10 cellular contexts compared by ENCODE assay signal in genomic region chr17:9768381-9768934, GRCh38. TPM values are rescaled to one million over a fixed set of nuclear protein-coding genes. Genes with fewer than 3 reads are reported as not detected.
A peak's percentile ranks its signal among the peaks of the same experiment; 100 is the strongest.
DNase-seq lines count a peak whose midpoint lies in the region; ATAC-seq, FAIRE-seq and TF ChIP-seq lines count a peak whose summit lies in the region.
"Had no signal": no experiment of that assay in that cellular context is flagged by ENCODE, and none has a peak within 500 bp of the region (broad histone marks: within the 10 kb centered on the region; RNA-seq: fewer than 3 reads in every experiment).

No MANE protein-coding gene starts in this region.

- H3K27me3 ChIP-seq in adrenal gland (peaks cover 10% of the 10 kb centered on the region), keratinocyte (ENCODE audit: control insufficient read depth, extremely low read depth, insufficient read depth, low read length) (no peaks in the 10 kb centered on the region)

- H3K9me3 ChIP-seq in adrenal gland (replicated peaks in 1 of 3) (no peaks in the 10 kb centered on the region), keratinocyte (ENCODE audit: control insufficient read depth, low read depth, low read length) (no peaks in the 10 kb centered on the region)

- TF ChIP-seq POLR2A in adrenal gland (IDR thresholded peaks at IDR 0.05), result no peak

- H3K9me1 ChIP-seq in keratinocyte (ENCODE audit: control insufficient read depth, extremely low read depth, insufficient read depth, low read length), result no peaks in the 10 kb centered on the region

- no peak overlapping the region for H3K4me2 ChIP-seq in keratinocyte (ENCODE audit: control insufficient read depth, extremely low read depth, insufficient read depth, low read depth, low read length)

- peak; percentile 58 for DNase-seq in DMS 273 (lab: John Stamatoyannopoulos, UW; ENCODE audit: unreplicated experiment)
- DNase-seq in DMS 273 treated with DMSO at 0.1 percent for 48 hours (lab: John Stamatoyannopoulos, UW), result no peak
- DNase-seq in LHCN-M2 (ENCODE audit: low read depth), result peak; percentile 6
- DNase-seq in adrenal gland, result no peak
- no peak for DNase-seq in keratinocyte (ENCODE audit: low read depth, low spot score)
- DNase-seq in middle frontal gyrus (ENCODE audit: extremely low spot score, low spot score), result no peak

- H4K20me1 ChIP-seq in keratinocyte (ENCODE audit: control insufficient read depth, extremely low read depth, insufficient read depth, low read length), result no peaks in the 10 kb centered on the region

- H3K27ac ChIP-seq in adrenal gland, result no peak overlapping the region
- H3K27ac ChIP-seq in keratinocyte (ENCODE audit: control insufficient read depth, insufficient read depth, low read length), result no peak overlapping the region

- H2AFZ ChIP-seq in keratinocyte (ENCODE audit: control insufficient read depth, low read length), result peak overlapping the region; percentile 23

- dilution Hi-C loops in keratinocyte (cut with MboI; ENCODE audit: extremely low pct_ligation_motif_present, low sequenced_read_pairs), result no loop called here

- ATAC-seq in HG02852 (IDR thresholded peaks at IDR 0.05; ENCODE audit: unreplicated experiment) (no peak), HG03378 (IDR thresholded peaks at IDR 0.05; ENCODE audit: unreplicated experiment) (no peak)
- ATAC-seq: naive thymus-derived CD4-positive, alpha-beta T cell had no signal

- H3K4me1 ChIP-seq in adrenal gland (replicated peaks in 1 of 2) (no peaks in the 10 kb centered on the region), keratinocyte (ENCODE audit: control insufficient read depth, extremely low read depth, insufficient read depth, low read length) (no peaks in the 10 kb centered on the region)

- WGBS in adrenal gland, 4 donors, result 33 to 38% (median 34%) methylated on average over 5 of the region's 5 CpGs

- peak in 5 of 6 experiments; percentile 36 to 86 (median 65) for TF ChIP-seq CTCF in adrenal gland (IDR thresholded peaks at IDR 0.05)
- TF ChIP-seq CTCF in keratinocyte (optimal IDR thresholded peaks at IDR 0.05 in 1 of 3, IDR thresholded peaks at IDR 0.05 in 1 of 3, conservative IDR thresholded peaks at IDR 0.05 in 1 of 3; ENCODE audit: extremely low read depth in 1 of 3, insufficient read depth in 2 of 3, low read length in 3 of 3), result peak in 1 of 3 experiments; percentile 27

- FAIRE-seq in keratinocyte (lab: Jason Lieb, UNC), result no peak

- no peaks in the 10 kb centered on the region for H3K79me2 ChIP-seq in keratinocyte (ENCODE audit: control insufficient read depth, insufficient read depth, low read length)

- H3K4me3 ChIP-seq in adrenal gland, result no peak overlapping the region
- no peak overlapping the region for H3K4me3 ChIP-seq in keratinocyte (ENCODE audit: control insufficient read depth in 2 of 3, extremely low read depth in 1 of 3, insufficient read depth in 2 of 3, low read depth in 1 of 3, low read length in 3 of 3)

- intact Hi-C loops in adrenal gland (cut with DNase I), result no loop called here

- no peak overlapping the region for H3K9ac ChIP-seq in keratinocyte (ENCODE audit: control insufficient read depth, extremely low read depth, insufficient read depth, low read length)

- H3K36me3 ChIP-seq in adrenal gland (replicated peaks in 1 of 2), result no peaks in the 10 kb centered on the region
- H3K36me3 ChIP-seq in keratinocyte (ENCODE audit: control insufficient read depth in 2 of 2, extremely low read depth in 1 of 2, insufficient read depth in 2 of 2, low read length in 2 of 2), result no peaks in the 10 kb centered on the region

RNA-seq across cellular contexts. Expression of gene DHRS7C, which starts 22.9 kb away (rescaled TPM):
- total RNA-seq in LHCN-M2 (2014; rRNA removed) (not detected in 2 replicates), adrenal gland (not detected)
- polyA plus RNA-seq in LHCN-M2 (2012), result not detected
- polyA plus RNA-seq in adrenal gland (not detected), keratinocyte (not detected in 3 replicates)
- polyA plus RNA-seq in keratinocyte (2011; ENCODE audit: low read depth), result not detected
- not detected in 2 replicates for polyA plus RNA-seq in keratinocyte (2011; cell fraction: cytosol; rRNA removed)
- polyA plus RNA-seq in keratinocyte (2011; cell fraction: nucleus; rRNA removed), result not detected in 2 replicates
- not detected in 2 replicates for polyA plus RNA-seq in keratinocyte (2012; ENCODE audit: low replicate concordance)
- polyA minus RNA-seq in keratinocyte, result not detected in 3 replicates
- not detected for polyA minus RNA-seq in keratinocyte (2011; cell fraction: cytosol; rRNA and poly(A)+ RNA removed)
- polyA minus RNA-seq in keratinocyte (2011; cell fraction: nucleus; rRNA and poly(A)+ RNA removed), result not detected in 2 replicates
- total RNA-seq: naive thymus-derived CD4-positive, alpha-beta T cell; T-helper 1 cell treated with Interleukin-12 subunit alpha and Interleukin-12 subunit beta and Interleukin-4 antibody, amounts not matched to agents 30 ng/mL and 1 ng/mL, for 36 hours had no signal
- polyA plus RNA-seq: naive thymus-derived CD4-positive, alpha-beta T cell had no signal

RNA-seq across cellular contexts. Expression of gene GSG1L2, which starts 53.4 kb away (rescaled TPM):
- total RNA-seq in LHCN-M2 (2014; rRNA removed), result not detected in 2 replicates
- not detected for polyA plus RNA-seq in LHCN-M2 (2012)
- total RNA-seq in adrenal gland, result not detected
- not detected for polyA plus RNA-seq in adrenal gland
- polyA plus RNA-seq in keratinocyte, result not detected in 3 replicates
- polyA plus RNA-seq in keratinocyte (2011; ENCODE audit: low read depth), result not detected
- polyA plus RNA-seq in keratinocyte (2011; cell fraction: cytosol; rRNA removed), result not detected in 2 replicates
- polyA plus RNA-seq in keratinocyte (2011; cell fraction: nucleus; rRNA removed), result not detected in 2 replicates
- not detected in 2 replicates for polyA plus RNA-seq in keratinocyte (2012; ENCODE audit: low replicate concordance)
- not detected in 3 replicates for polyA minus RNA-seq in keratinocyte
- polyA minus RNA-seq in keratinocyte (2011; cell fraction: cytosol; rRNA and poly(A)+ RNA removed), result not detected
- polyA minus RNA-seq in keratinocyte (2011; cell fraction: nucleus; rRNA and poly(A)+ RNA removed), result not detected in 2 replicates
- total RNA-seq: naive thymus-derived CD4-positive, alpha-beta T cell; T-helper 1 cell treated with Interleukin-12 subunit alpha and Interleukin-12 subunit beta and Interleukin-4 antibody, amounts not matched to agents 30 ng/mL and 1 ng/mL, for 36 hours had no signal
- polyA plus RNA-seq: naive thymus-derived CD4-positive, alpha-beta T cell had no signal

RNA-seq across cellular contexts. Expression of gene GLP2R, which starts 57.3 kb away (rescaled TPM):
- total RNA-seq in LHCN-M2 (2014; rRNA removed), result not detected in 2 replicates
- polyA plus RNA-seq in LHCN-M2 (2012), result not detected
- total RNA-seq in adrenal gland, result 1 to 10 TPM in 1 of 8 donors, under 1 TPM in 6, not detected in 1; 0.07 to 1.2 (median 0.35) TPM
- under 1 TPM; 0.24 to 0.40 (median 0.24) TPM for polyA plus RNA-seq in adrenal gland
- not detected in 3 replicates for polyA plus RNA-seq in keratinocyte
- not detected for polyA plus RNA-seq in keratinocyte (2011; ENCODE audit: low read depth)
- polyA plus RNA-seq in keratinocyte (2011; cell fraction: cytosol; rRNA removed), result not detected in 2 replicates
- not detected in 2 replicates for polyA plus RNA-seq in keratinocyte (2011; cell fraction: nucleus; rRNA removed)
- not detected in 2 replicates for polyA plus RNA-seq in keratinocyte (2012; ENCODE audit: low replicate concordance)
- polyA minus RNA-seq in keratinocyte, result not detected in 3 replicates
- polyA minus RNA-seq in keratinocyte (2011; cell fraction: cytosol; rRNA and poly(A)+ RNA removed), result 0.38 TPM
- polyA minus RNA-seq in keratinocyte (2011; cell fraction: nucleus; rRNA and poly(A)+ RNA removed), result 0.21 and 0.85 TPM in 2 replicates
- total RNA-seq: naive thymus-derived CD4-positive, alpha-beta T cell; T-helper 1 cell treated with Interleukin-12 subunit alpha and Interleukin-12 subunit beta and Interleukin-4 antibody, amounts not matched to agents 30 ng/mL and 1 ng/mL, for 36 hours had no signal
- polyA plus RNA-seq: naive thymus-derived CD4-positive, alpha-beta T cell had no signal

Comparison
In these comparisons a context has a peak if more than half of its experiments do, and no peak if none do; other contexts are left out.
1. DNase-seq: peak in DMS 273 (single experiment) and LHCN-M2 (single experiment); none in DMS 273 treated with DMSO at 0.1 percent for 48 hours (single experiment), adrenal gland (0 of 7), keratinocyte (single experiment) and middle frontal gyrus (single experiment).